In the genomic region with DNA sequence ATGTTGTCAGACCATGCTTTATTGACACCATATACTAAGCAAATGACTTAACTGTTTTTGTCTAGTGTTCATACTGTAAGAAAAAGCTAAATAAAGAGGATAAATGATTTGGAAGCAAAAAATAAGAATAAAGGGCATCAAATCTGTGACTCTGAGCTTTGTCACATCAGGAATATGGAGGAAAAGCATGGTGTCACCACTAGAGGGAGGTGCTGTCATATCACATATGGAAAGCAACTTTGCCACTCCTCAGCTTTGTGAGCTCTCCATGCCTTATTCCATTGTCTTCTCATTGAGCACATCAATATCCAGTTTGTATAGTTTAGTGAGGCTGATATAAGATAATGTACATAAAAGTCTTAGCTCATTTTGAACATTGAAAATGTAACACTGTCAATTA, we compare ENCODE assay signal across 8 cellular contexts. TPM values are rescaled to one million over a fixed set of nuclear protein-coding genes. Genes with fewer than 3 reads are reported as not detected.
DNase-seq lines count a peak whose midpoint lies in the region; ATAC-seq, FAIRE-seq and TF ChIP-seq lines count a peak whose summit lies in the region.
"Had no signal": no experiment of that assay in that cellular context is flagged by ENCODE, and none has a peak within 500 bp of the region (broad histone marks: within the 10 kb centered on the region; RNA-seq: fewer than 3 reads in every experiment).

No MANE protein-coding gene starts in this region.

- H3K4me1 Mint-ChIP-seq in T-helper 17 cell = peaks cover 6% of the 10 kb centered on the region

- H3K4me3 ChIP-seq in GM12864 (ENCODE audit: low read depth, low read length) = no peak overlapping the region
- H3K4me3 ChIP-seq in esophagus squamous epithelium = no peak overlapping the region
- H3K4me3 ChIP-seq: SJSA1 had no signal

- no peaks in the 10 kb centered on the region for H3K27me3 ChIP-seq in esophagus squamous epithelium
- H3K27me3 ChIP-seq: SJSA1 had no signal

- no peak overlapping the region for H3K27ac Mint-ChIP-seq in T-helper 17 cell

- FAIRE-seq in GM12891 (lab: Jason Lieb, UNC) = no peak

- TF ChIP-seq CTCF in GM12864 (IDR thresholded peaks at IDR 0.05; ENCODE audit: low read depth, low read length, missing control alignments) = peak; percentile 60
- peak in 5 of 6 experiments; percentile 38 to 81 (median 53) for TF ChIP-seq CTCF in esophagus squamous epithelium (IDR thresholded peaks at IDR 0.05)

- H3K4me1 ChIP-seq in esophagus squamous epithelium = no peaks in the 10 kb centered on the region
- H3K4me1 ChIP-seq: SJSA1 had no signal

- H3K4me3 Mint-ChIP-seq in T-helper 17 cell = no peak overlapping the region

- intact Hi-C loops in esophagus squamous epithelium (cut with DNase I) = no loop called here

- no peaks in the 10 kb centered on the region for H3K36me3 Mint-ChIP-seq in T-helper 17 cell (ENCODE audit: low read depth)

- H3K27ac ChIP-seq in esophagus squamous epithelium = no peak overlapping the region
- H3K27ac ChIP-seq: SJSA1 had no signal

- no peaks in the 10 kb centered on the region for H3K27me3 Mint-ChIP-seq in T-helper 17 cell

- peak; percentile 73 for ATAC-seq in T-helper 17 cell

- TF ChIP-seq POLR2A in esophagus squamous epithelium (IDR thresholded peaks at IDR 0.05) (no peak), GM12891 (IDR thresholded peaks at IDR 0.05; ENCODE audit: low read depth, low read length) (no peak)

- no peaks in the 10 kb centered on the region for H3K36me3 ChIP-seq in esophagus squamous epithelium
- H3K36me3 ChIP-seq: SJSA1 had no signal

- no peak for DNase-seq in GM12864 (ENCODE audit: low read depth)
- DNase-seq in HuH-7 (ENCODE audit: low spot score) = peak; percentile 31
- peak in 1 of 3 donors; percentile 28 for DNase-seq in T-helper 17 cell
- no peak for DNase-seq in esophagus squamous epithelium (lab: John Stamatoyannopoulos, UW)
- DNase-seq in stimulated activated naive CD4-positive, alpha-beta T cell (lab: John Stamatoyannopoulos, UW) = peak in 4 of 6 experiments; percentile 4 to 42 (median 16)
- no peak for DNase-seq in GM12891 (ENCODE audit: insufficient read length, low spot score)
- DNase-seq in ecto neural progenitor cell (ENCODE audit: low spot score) = no peak

- no peaks in the 10 kb centered on the region for H3K9me3 ChIP-seq in T-helper 17 cell (ENCODE audit: control insufficient read depth, low read length, poor library complexity, severe bottlenecking)
- H3K9me3 ChIP-seq in esophagus squamous epithelium = no peaks in the 10 kb centered on the region
- H3K9me3 ChIP-seq: SJSA1 had no signal

TF ChIP-seq in GM12891, 5 proteins besides CTCF, POLR2A, EP300 and RAD21:
- TF ChIP-seq POLR2AphosphoS5 (IDR thresholded peaks at IDR 0.05; ENCODE audit: low read depth, low read length) = no peak
- TF ChIP-seq SPI1 (IDR thresholded peaks at IDR 0.05; ENCODE audit: low read depth, low read length) = no peak
- no peak for TF ChIP-seq TAF1 (IDR thresholded peaks at IDR 0.05; ENCODE audit: low read depth, low read length)
- TF ChIP-seq POU2F2 (IDR thresholded peaks at IDR 0.05; ENCODE audit: low read depth, low read length) = no peak
- TF ChIP-seq PAX5 (IDR thresholded peaks at IDR 0.05; ENCODE audit: insufficient read depth, low read length, severe bottlenecking) = no peak
TF ChIP-seq in GM12891: peak in this region for 0.

RNA-seq across cellular contexts. Expression of a gene that starts 20.8 kb away (rescaled TPM):
- total RNA-seq in T-helper 17 cell = 10 to 100 TPM; 27.3 to 29.4 TPM
- 10 to 100 TPM in 3 of 4 donors, 1 to 10 TPM in 1; 6.3 to 22.1 (median 15.2) TPM for total RNA-seq in esophagus squamous epithelium
- polyA plus RNA-seq in GM12891 (2012; ENCODE audit: low read depth, missing spikeins) = 19.4 TPM

RNA-seq across cellular contexts. Expression of a gene that starts 40.1 kb away (rescaled TPM):
- 10 to 100 TPM; 88.4 to 98.8 TPM for total RNA-seq in T-helper 17 cell
- 10 to 100 TPM; 23.6 to 97.7 (median 54.2) TPM for total RNA-seq in esophagus squamous epithelium
- polyA plus RNA-seq in GM12891 (2012; ENCODE audit: low read depth, missing spikeins) = 35.5 TPM

Comparison
In these comparisons a context has a peak if more than half of its experiments do, and no peak if none do; other contexts are left out.
1. DNase-seq: peak in HuH-7 (single experiment) and stimulated activated naive CD4-positive, alpha-beta T cell (4 of 6); none in GM12864 (single experiment), esophagus squamous epithelium (single experiment), GM12891 (single experiment) and ecto neural progenitor cell (single experiment).